Comparison of ENCODE assay signal across 2 cellular contexts in the genomic region with DNA sequence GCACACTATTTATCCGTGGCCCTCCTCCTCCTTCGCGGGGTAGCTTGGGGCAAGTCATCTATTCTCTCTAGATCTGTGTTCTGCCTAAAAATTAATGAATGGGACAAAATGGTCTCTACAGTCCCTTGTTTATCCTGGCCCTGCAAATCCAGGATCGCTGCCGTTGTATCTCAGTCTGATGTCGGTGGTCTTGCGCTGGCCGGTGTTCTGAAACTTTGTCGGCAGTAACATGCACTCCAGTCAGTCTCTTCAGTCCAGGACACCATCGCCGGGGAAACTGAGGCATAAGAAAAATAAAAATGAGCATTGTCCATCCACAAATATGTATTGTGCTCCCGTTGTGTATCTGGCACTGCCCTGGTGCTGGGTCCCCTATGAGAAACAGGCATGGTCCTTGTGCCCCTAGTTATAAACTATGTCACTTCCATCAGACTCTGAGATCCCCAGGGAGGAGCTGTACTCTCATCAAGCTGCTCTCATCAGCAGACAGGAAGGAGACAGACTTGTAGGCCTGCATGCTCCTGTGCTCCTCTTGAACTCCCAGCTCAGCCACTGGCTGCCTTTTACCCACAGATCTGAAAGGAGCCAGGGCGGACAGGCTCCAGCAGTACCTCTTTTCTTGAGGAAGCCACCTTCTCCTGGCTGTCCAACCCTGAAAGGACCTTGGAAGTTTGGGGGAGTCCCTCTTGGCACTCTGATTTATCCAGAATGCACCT.
TF ChIP-seq lines count a peak whose summit lies in the region.

No MANE protein-coding gene starts in this region.

TF ChIP-seq in SK-N-SH, 30 proteins besides CTCF, POLR2A, EP300 and RAD21 (continued from another document):
- TF ChIP-seq, protein P1, sequence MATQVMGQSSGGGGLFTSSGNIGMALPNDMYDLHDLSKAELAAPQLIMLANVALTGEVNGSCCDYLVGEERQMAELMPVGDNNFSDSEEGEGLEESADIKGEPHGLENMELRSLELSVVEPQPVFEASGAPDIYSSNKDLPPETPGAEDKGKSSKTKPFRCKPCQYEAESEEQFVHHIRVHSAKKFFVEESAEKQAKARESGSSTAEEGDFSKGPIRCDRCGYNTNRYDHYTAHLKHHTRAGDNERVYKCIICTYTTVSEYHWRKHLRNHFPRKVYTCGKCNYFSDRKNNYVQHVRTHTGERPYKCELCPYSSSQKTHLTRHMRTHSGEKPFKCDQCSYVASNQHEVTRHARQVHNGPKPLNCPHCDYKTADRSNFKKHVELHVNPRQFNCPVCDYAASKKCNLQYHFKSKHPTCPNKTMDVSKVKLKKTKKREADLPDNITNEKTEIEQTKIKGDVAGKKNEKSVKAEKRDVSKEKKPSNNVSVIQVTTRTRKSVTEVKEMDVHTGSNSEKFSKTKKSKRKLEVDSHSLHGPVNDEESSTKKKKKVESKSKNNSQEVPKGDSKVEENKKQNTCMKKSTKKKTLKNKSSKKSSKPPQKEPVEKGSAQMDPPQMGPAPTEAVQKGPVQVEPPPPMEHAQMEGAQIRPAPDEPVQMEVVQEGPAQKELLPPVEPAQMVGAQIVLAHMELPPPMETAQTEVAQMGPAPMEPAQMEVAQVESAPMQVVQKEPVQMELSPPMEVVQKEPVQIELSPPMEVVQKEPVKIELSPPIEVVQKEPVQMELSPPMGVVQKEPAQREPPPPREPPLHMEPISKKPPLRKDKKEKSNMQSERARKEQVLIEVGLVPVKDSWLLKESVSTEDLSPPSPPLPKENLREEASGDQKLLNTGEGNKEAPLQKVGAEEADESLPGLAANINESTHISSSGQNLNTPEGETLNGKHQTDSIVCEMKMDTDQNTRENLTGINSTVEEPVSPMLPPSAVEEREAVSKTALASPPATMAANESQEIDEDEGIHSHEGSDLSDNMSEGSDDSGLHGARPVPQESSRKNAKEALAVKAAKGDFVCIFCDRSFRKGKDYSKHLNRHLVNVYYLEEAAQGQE (IDR thresholded peaks at IDR 0.05; ENCODE audit: low read depth, low read length), result peak; percentile 51; the same call in 1 of the 2 replicates
- no peak for TF ChIP-seq RFX5 (IDR thresholded peaks at IDR 0.05; ENCODE audit: low read length)

TF ChIP-seq in SK-N-SH treated with all-trans-retinoic acid at 6 μM for 48 hours, 23 proteins besides CTCF, POLR2A, EP300 and RAD21 (continued from another document):
- TF ChIP-seq, protein P2, sequence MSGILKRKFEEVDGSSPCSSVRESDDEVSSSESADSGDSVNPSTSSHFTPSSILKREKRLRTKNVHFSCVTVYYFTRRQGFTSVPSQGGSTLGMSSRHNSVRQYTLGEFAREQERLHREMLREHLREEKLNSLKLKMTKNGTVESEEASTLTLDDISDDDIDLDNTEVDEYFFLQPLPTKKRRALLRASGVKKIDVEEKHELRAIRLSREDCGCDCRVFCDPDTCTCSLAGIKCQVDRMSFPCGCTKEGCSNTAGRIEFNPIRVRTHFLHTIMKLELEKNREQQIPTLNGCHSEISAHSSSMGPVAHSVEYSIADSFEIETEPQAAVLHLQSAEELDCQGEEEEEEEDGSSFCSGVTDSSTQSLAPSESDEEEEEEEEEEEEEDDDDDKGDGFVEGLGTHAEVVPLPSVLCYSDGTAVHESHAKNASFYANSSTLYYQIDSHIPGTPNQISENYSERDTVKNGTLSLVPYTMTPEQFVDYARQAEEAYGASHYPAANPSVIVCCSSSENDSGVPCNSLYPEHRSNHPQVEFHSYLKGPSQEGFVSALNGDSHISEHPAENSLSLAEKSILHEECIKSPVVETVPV (CRISPR knock-in tag; IDR thresholded peaks at IDR 0.05), result no peak
